6 cellular contexts compared by ENCODE assay signal in the genomic region with DNA sequence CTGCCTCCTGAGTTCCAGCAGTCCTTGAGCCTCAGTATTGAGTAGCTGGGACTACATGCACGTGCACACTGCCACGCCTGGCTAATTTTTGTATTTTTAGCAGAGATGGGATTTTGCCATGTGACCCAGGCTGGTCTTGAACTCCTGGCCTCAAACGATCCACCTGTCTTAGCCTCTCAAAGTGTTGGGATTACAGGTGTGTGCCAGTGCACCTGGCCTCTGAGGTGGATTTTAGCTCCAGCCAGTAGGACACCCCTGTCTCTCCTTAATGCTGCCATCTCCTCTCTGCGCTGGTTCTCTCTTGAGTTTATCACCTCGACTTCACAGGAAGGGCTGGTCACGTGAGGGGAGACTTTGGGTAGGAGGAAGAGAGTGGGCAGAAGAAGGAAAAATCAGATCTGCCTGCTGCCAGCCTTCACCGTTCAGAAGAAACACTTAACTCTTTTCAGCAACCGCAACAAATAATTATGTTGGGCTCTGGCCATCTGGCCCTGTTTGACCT.
"Had no signal": no experiment of that assay in that cellular context is flagged by ENCODE, and none has a peak within 500 bp of the region (broad histone marks: within the 10 kb centered on the region; RNA-seq: fewer than 3 reads in every experiment).

No MANE protein-coding gene starts in this region.

- H3K27ac ChIP-seq: right atrium auricular region, vagina had no signal

- H3K27me3 ChIP-seq: right atrium auricular region, tibial nerve, vagina had no signal

- H3K4me3 Mint-ChIP-seq: activated CD4-positive, alpha-beta T cell treated with anti-CD3 and anti-CD28 coated beads, Interleukin-2, amount 10 ng/mL, durations not matched to agents 7 days and 5 days; T-helper 1 cell treated with Interleukin-12 subunit alpha and Interleukin-12 subunit beta and Interleukin-4 antibody, amounts not matched to agents 30 μg/mL and 1 μg/mL, for 36 hours had no signal

- H3K4me1 ChIP-seq: right atrium auricular region had no signal

- H3K9me3 ChIP-seq: right atrium auricular region, tibial nerve, vagina had no signal

- H3K4me3 ChIP-seq: lung, right atrium auricular region, tibial nerve, vagina had no signal

- H3K27me3 Mint-ChIP-seq: activated CD4-positive, alpha-beta T cell treated with anti-CD3 and anti-CD28 coated beads, Interleukin-2, amount 10 ng/mL, durations not matched to agents 7 days and 5 days had no signal

- H3K9me3 Mint-ChIP-seq: activated CD4-positive, alpha-beta T cell treated with anti-CD3 and anti-CD28 coated beads, Interleukin-2, amount 10 ng/mL, durations not matched to agents 7 days and 5 days; T-helper 1 cell treated with Interleukin-12 subunit alpha and Interleukin-12 subunit beta and Interleukin-4 antibody, amounts not matched to agents 30 μg/mL and 1 μg/mL, for 36 hours had no signal
